Comparison of ENCODE assay signal across 1 cellular context in genomic region chr16:22220714-22221113, GRCh38.
TF ChIP-seq lines count a peak whose summit lies in the region.

No MANE protein-coding gene starts in this region.

TF ChIP-seq in A549, 52 proteins besides CTCF, POLR2A, EP300 and RAD21:
- TF ChIP-seq RNF2 (IDR thresholded peaks at IDR 0.05; ENCODE audit: borderline replicate concordance, low read depth) (no peak), RFX5 (IDR thresholded peaks at IDR 0.05) (no peak), EHMT2 (IDR thresholded peaks at IDR 0.05; ENCODE audit: low read depth) (no peak), SMC3 (IDR thresholded peaks at IDR 0.05) (no peak)
- TF ChIP-seq, protein P1, sequence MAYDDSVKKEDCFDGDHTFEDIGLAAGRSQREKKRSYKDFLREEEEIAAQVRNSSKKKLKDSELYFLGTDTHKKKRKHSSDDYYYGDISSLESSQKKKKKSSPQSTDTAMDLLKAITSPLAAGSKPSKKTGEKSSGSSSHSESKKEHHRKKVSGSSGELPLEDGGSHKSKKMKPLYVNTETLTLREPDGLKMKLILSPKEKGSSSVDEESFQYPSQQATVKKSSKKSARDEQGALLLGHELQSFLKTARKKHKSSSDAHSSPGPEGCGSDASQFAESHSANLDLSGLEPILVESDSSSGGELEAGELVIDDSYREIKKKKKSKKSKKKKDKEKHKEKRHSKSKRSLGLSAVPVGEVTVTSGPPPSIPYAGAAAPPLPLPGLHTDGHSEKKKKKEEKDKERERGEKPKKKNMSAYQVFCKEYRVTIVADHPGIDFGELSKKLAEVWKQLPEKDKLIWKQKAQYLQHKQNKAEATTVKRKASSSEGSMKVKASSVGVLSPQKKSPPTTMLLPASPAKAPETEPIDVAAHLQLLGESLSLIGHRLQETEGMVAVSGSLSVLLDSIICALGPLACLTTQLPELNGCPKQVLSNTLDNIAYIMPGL (CRISPR knock-in tag; IDR thresholded peaks at IDR 0.05; ENCODE audit: borderline replicate concordance) = no peak
- TF ChIP-seq, protein P2, sequence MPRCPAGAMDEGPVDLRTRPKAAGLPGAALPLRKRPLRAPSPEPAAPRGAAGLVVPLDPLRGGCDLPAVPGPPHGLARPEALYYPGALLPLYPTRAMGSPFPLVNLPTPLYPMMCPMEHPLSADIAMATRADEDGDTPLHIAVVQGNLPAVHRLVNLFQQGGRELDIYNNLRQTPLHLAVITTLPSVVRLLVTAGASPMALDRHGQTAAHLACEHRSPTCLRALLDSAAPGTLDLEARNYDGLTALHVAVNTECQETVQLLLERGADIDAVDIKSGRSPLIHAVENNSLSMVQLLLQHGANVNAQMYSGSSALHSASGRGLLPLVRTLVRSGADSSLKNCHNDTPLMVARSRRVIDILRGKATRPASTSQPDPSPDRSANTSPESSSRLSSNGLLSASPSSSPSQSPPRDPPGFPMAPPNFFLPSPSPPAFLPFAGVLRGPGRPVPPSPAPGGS (IDR thresholded peaks at IDR 0.05) = no peak
